ENCODE assay signal across 9 cellular contexts in genomic region chr16:11672206-11673090, GRCh38. TPM values are rescaled to one million over a fixed set of nuclear protein-coding genes. Genes with fewer than 3 reads are reported as not detected.
A peak's percentile ranks its signal among the peaks of the same experiment; 100 is the strongest.
DNase-seq lines count a peak whose midpoint lies in the region; ATAC-seq and TF ChIP-seq lines count a peak whose summit lies in the region.
"Had no signal": no experiment of that assay in that cellular context is flagged by ENCODE, and none has a peak within 500 bp of the region (broad histone marks: within the 10 kb centered on the region; RNA-seq: fewer than 3 reads in every experiment).

No MANE protein-coding gene starts in this region.

- 78 to 87% (median 82%) methylated on average over 25 of the region's 25 CpGs for WGBS in heart left ventricle, 4 donors
- WGBS in gastroesophageal sphincter (ENCODE audit: low coverage in 1 of 2), 2 donors, result 75 to 100% methylated on average over 1 to 3 of the region's 25 CpGs
- WGBS in thyroid gland, 2 donors, result 90 to 94% methylated on average over 25 of the region's 25 CpGs
- 89 to 92% methylated on average over 22 to 25 of the region's 25 CpGs for WGBS in testis, 2 donors

- H3K9me3 ChIP-seq in heart left ventricle, result no peaks in the 10 kb centered on the region
- H3K9me3 ChIP-seq in gastroesophageal sphincter, result no peaks in the 10 kb centered on the region
- no peaks in the 10 kb centered on the region for H3K9me3 ChIP-seq in thyroid gland
- no peaks in the 10 kb centered on the region for H3K9me3 ChIP-seq in testis

- intact Hi-C loops in heart left ventricle (cut with DNase I) (loop anchor here in 1 of 10 donors (5.0 kb wide), 1 partner anchor 40 kb away; no protein-coding TSS in a partner anchor), left cardiac atrium (cut with DNase I) (no loop called here), thyroid gland (cut with DNase I) (no loop called here), testis (cut with DNase I; ENCODE audit: low total_unique reads) (no loop called here)

- H3K27ac ChIP-seq in heart left ventricle, result peak overlapping the region; percentile 26 to 87 (median 66)
- H3K27ac ChIP-seq in gastroesophageal sphincter, result peak overlapping the region in 3 of 4 donors; percentile 56 to 92 (median 66)
- peak overlapping the region; percentile 33 to 46 (median 33) for H3K27ac ChIP-seq in thyroid gland
- H3K27ac ChIP-seq in testis, result peak overlapping the region in 1 of 2 donors; percentile 25

- no peaks in the 10 kb centered on the region for H3K27me3 ChIP-seq in heart left ventricle
- H3K27me3 ChIP-seq in gastroesophageal sphincter, result no peaks in the 10 kb centered on the region
- H3K27me3 ChIP-seq in thyroid gland, result no peaks in the 10 kb centered on the region
- no peaks in the 10 kb centered on the region for H3K27me3 ChIP-seq in testis

- DNase-seq in heart left ventricle (peak in 3 of 5 donors; percentile 55 to 63 (median 60)), left cardiac atrium (no peak), SKM-1 treated with dmso at 0.1 percent for 144 hours (lab: John Stamatoyannopoulos, UW; ENCODE audit: unreplicated experiment) (peak; percentile 56), thyroid gland (peak in 1 of 2 donors; percentile 27), testis (no peak), iPS-NIHi11 (ENCODE audit: low spot score) (no peak)

- H3K4me3 ChIP-seq in heart left ventricle (no peak overlapping the region), gastroesophageal sphincter (no peak overlapping the region), thyroid gland (replicated peaks in 1 of 3) (no peak overlapping the region), testis (no peak overlapping the region)
- H3K4me3 ChIP-seq: lung had no signal

- H3K36me3 ChIP-seq in heart left ventricle (peaks cover 0 to 19% (median 17%) of the 10 kb centered on the region in 9 donors), gastroesophageal sphincter (peaks cover 0 to 20% of the 10 kb centered on the region in 2 donors), thyroid gland (peaks cover 8 to 12% of the 10 kb centered on the region in 2 donors), testis (ENCODE audit: low read depth, missing control alignments) (no peaks in the 10 kb centered on the region)

- TF ChIP-seq POLR2A in heart left ventricle (IDR thresholded peaks at IDR 0.05), result no peak
- TF ChIP-seq POLR2A in gastroesophageal sphincter (IDR thresholded peaks at IDR 0.05), result no peak
- TF ChIP-seq POLR2A in thyroid gland (IDR thresholded peaks at IDR 0.05), result no peak
- TF ChIP-seq POLR2A in testis (IDR thresholded peaks at IDR 0.05), result no peak

- H3K4me1 ChIP-seq in heart left ventricle (peaks cover 11 to 89% (median 71%) of the 10 kb centered on the region in 12 donors), gastroesophageal sphincter (peaks cover 0 to 88% (median 42%) of the 10 kb centered on the region in 3 donors), thyroid gland (peaks cover 25 to 39% of the 10 kb centered on the region in 2 donors), testis (peaks cover 40% of the 10 kb centered on the region)

- TF ChIP-seq CTCF in heart left ventricle (IDR thresholded peaks at IDR 0.05), result no peak
- TF ChIP-seq CTCF in gastroesophageal sphincter (IDR thresholded peaks at IDR 0.05), result no peak
- TF ChIP-seq CTCF in thyroid gland (IDR thresholded peaks at IDR 0.05), result no peak
- no peak for TF ChIP-seq CTCF in testis (IDR thresholded peaks at IDR 0.05)

- TF ChIP-seq EP300 in gastroesophageal sphincter (IDR thresholded peaks at IDR 0.05), result no peak

- ATAC-seq in heart left ventricle (peak in 1 of 4 donors; percentile 10), left cardiac atrium (no peak), gastroesophageal sphincter (no peak), HG03039 (IDR thresholded peaks at IDR 0.05; ENCODE audit: unreplicated experiment) (no peak)

RNA-seq across cellular contexts. Expression of gene SNN, which starts 4.2 kb away (rescaled TPM):
- total RNA-seq in heart left ventricle (10 to 100 TPM; 17.0 to 60.0 (median 36.4) TPM), left cardiac atrium (10 to 100 TPM; 27.5 to 33.7 TPM), gastroesophageal sphincter (10 to 100 TPM; 34.6 to 40.3 (median 39.7) TPM), thyroid gland (10 to 100 TPM; 31.5 to 50.6 (median 36.3) TPM), testis (10 to 100 TPM in 1 of 2 donors, 1 to 10 TPM in 1; 7.0 to 10.3 TPM)
- polyA plus RNA-seq in heart left ventricle (10 to 100 TPM; 12.5 to 38.4 TPM), testis (ENCODE audit: insufficient read depth, low read depth, low replicate concordance) (10.1 TPM)

Comparison
In these comparisons a context has a peak if more than half of its experiments do, and no peak if none do; other contexts are left out.
1. DNase-seq: peak in heart left ventricle (3 of 5) and SKM-1 treated with dmso at 0.1 percent for 144 hours (single experiment); none in left cardiac atrium (single experiment), testis (single experiment) and iPS-NIHi11 (single experiment).